Comparison of ENCODE assay signal across 36 cellular contexts in the genomic region with DNA sequence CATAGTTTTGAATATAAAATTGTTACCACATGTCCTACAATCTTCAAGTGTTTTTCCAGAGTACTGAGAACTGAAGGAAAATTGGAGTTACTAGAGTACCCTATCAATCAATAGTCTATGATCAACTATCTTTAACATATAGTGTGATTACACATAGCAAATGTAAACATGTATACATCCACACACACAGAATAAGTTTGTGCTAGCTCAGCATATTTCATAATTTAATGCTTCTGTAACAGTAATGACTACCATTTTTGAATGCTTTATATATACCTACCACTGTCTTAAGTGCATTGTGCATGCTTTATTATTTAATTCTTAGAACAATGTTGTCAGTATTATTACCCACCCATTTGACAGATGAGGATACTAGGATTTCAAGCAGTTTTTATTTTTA.
"Had no signal": no experiment of that assay in that cellular context is flagged by ENCODE, and none has a peak within 500 bp of the region (broad histone marks: within the 10 kb centered on the region; RNA-seq: fewer than 3 reads in every experiment).

No MANE protein-coding gene starts in this region.

- H3K4me1 ChIP-seq: adrenal gland, body of pancreas, breast epithelium had no signal

- H3K27me3 Mint-ChIP-seq: activated B cell treated with CpG ODN at 0.5 μM for 24 hours; activated CD4-positive, alpha-beta memory T cell treated with anti-CD3 and anti-CD28 coated beads for 36 hours; activated CD4-positive, alpha-beta T cell treated with anti-CD3 and anti-CD28 coated beads, Interleukin-2, amount 10 ng/mL, durations not matched to agents 24 days and 14 days; activated CD8-positive, alpha-beta T cell treated with anti-CD3 and anti-CD28 coated beads for 36 hours; activated naive CD8-positive, alpha-beta T cell treated with anti-CD3 and anti-CD28 coated beads for 36 hours; activated T-helper 17 cell treated with anti-CD3 and anti-CD28 coated beads, Interleukin-2, amount 50 U/mL, for 72 hours had no signal

- DNase-seq: activated B cell treated with CpG ODN at 0.5 μM for 24 hours; activated CD4-positive, alpha-beta memory T cell treated with anti-CD3 and anti-CD28 coated beads for 36 hours; activated CD4-positive, alpha-beta T cell treated with anti-CD3 and anti-CD28 coated beads for 4 hours; activated CD4-positive, alpha-beta T cell treated with anti-CD3 and anti-CD28 coated beads, Interleukin-2, amount 10 ng/mL, durations not matched to agents 24 days and 14 days; activated CD4-positive, alpha-beta T cell treated with anti-CD3 and anti-CD28 coated beads, Interleukin-2, amount 50 U/mL, for 1 hour; activated CD4-positive, alpha-beta T cell treated with anti-CD3 and anti-CD28 coated beads, Interleukin-2, amount 50 U/mL, for 4 hours; activated CD4-positive, CD25-positive, alpha-beta regulatory T cell treated with anti-CD3 and anti-CD28 coated beads, Interleukin-2, amount 50 U/mL, for 72 hours; activated CD8-positive, alpha-beta memory T cell treated with anti-CD3 and anti-CD28 coated beads, Interleukin-2, amount 50 U/mL, for 4 hours; activated CD8-positive, alpha-beta T cell treated with anti-CD3 and anti-CD28 coated beads for 36 hours; activated effector memory CD4-positive, alpha-beta T cell treated with anti-CD3 and anti-CD28 coated beads, Interleukin-2, amount 50 U/mL, for 16 hours; activated gamma-delta T cell treated with Interleukin-2 at 50 U/mL for 16 hours; activated naive CD4-positive, alpha-beta T cell; activated naive CD4-positive, alpha-beta T cell treated with anti-CD3 and anti-CD28 coated beads for 36 hours; activated naive CD4-positive, alpha-beta T cell treated with anti-CD3 and anti-CD28 coated beads, Interleukin-2, amount 50 U/mL, for 16 hours; activated naive CD8-positive, alpha-beta T cell treated with anti-CD3 and anti-CD28 coated beads for 36 hours; activated T-cell treated with anti-CD3 and anti-CD28 coated beads for 4 hours; activated T-cell treated with anti-CD3 and anti-CD28 coated beads, Interleukin-2, amount 50 U/mL, for 1 hour; activated T-cell treated with anti-CD3 and anti-CD28 coated beads, Interleukin-2, amount 50 U/mL, for 4 hours; activated T-cell treated with anti-CD3 and anti-CD28 coated beads, Interleukin-2, amount 50 U/mL, for 72 hours; adrenal gland; amniotic stem cell; aorta; body of pancreas; brain microvascular endothelial cell; central memory CD4-positive, alpha-beta T cell; T-helper 2 cell; T-helper 9 cell had no signal

- H3K9me3 ChIP-seq: adrenal gland, body of pancreas, breast epithelium had no signal

- H3K27ac Mint-ChIP-seq: activated B cell treated with CpG ODN at 0.5 μM for 24 hours; activated CD4-positive, alpha-beta memory T cell treated with anti-CD3 and anti-CD28 coated beads for 36 hours; activated CD4-positive, alpha-beta T cell treated with anti-CD3 and anti-CD28 coated beads, Interleukin-2, amount 10 ng/mL, durations not matched to agents 24 days and 14 days; activated CD8-positive, alpha-beta T cell treated with anti-CD3 and anti-CD28 coated beads for 36 hours; activated naive CD4-positive, alpha-beta T cell treated with anti-CD3 and anti-CD28 coated beads for 36 hours; activated naive CD4-positive, alpha-beta T cell treated with anti-CD3 and anti-CD28 coated beads, Interleukin-2, amount 50 U/mL, for 72 hours; activated naive CD8-positive, alpha-beta T cell treated with anti-CD3 and anti-CD28 coated beads for 36 hours; activated T-cell treated with anti-CD3 and anti-CD28 coated beads, Interleukin-2, amount 50 U/mL, for 72 hours; activated T-helper 1 cell treated with anti-CD3 and anti-CD28 coated beads, Interleukin-12 subunit alpha, Interleukin-12 subunit beta, Interleukin-2, Interleukin-4 antibody, amounts not matched to agents 30 ng/mL and 10 ng/mL and 1 ng/mL, durations not matched to agents 14 hours and 24 hours and 36 hours; activated T-helper 17 cell treated with anti-CD3 and anti-CD28 coated beads, Interleukin-2, amount 50 U/mL, for 72 hours; T-helper 1 cell treated with Interleukin-12 subunit alpha and Interleukin-12 subunit beta and Interleukin-4 antibody, amounts not matched to agents 30 μg/mL and 1 μg/mL, for 36 hours; T-helper 2 cell treated with Interferon-gamma antibody and Interleukin-4, amounts not matched to agents 5 μg/mL and 100 μg/mL, for 36 hours had no signal

- H3K27ac ChIP-seq: adrenal gland, body of pancreas, brain microvascular endothelial cell, breast epithelium, VCaP had no signal

- H3K36me3 Mint-ChIP-seq: activated CD4-positive, alpha-beta memory T cell treated with anti-CD3 and anti-CD28 coated beads for 36 hours; activated naive CD8-positive, alpha-beta T cell treated with anti-CD3 and anti-CD28 coated beads for 36 hours had no signal

- H3K27me3 ChIP-seq: adrenal gland, body of pancreas, brain microvascular endothelial cell, breast epithelium had no signal

- H3K9me3 Mint-ChIP-seq: activated CD4-positive, alpha-beta T cell treated with anti-CD3 and anti-CD28 coated beads, Interleukin-2, amount 10 ng/mL, durations not matched to agents 24 days and 14 days; activated CD8-positive, alpha-beta T cell treated with anti-CD3 and anti-CD28 coated beads for 36 hours; activated T-helper 1 cell treated with anti-CD3 and anti-CD28 coated beads, Interleukin-12 subunit alpha, Interleukin-12 subunit beta, Interleukin-2, Interleukin-4 antibody, amounts not matched to agents 30 ng/mL and 10 ng/mL and 1 ng/mL, durations not matched to agents 14 hours and 24 hours and 36 hours; T-helper 2 cell treated with Interferon-gamma antibody and Interleukin-4, amounts not matched to agents 5 μg/mL and 100 μg/mL, for 36 hours had no signal

- H3K4me3 ChIP-seq: adrenal gland, body of pancreas, breast epithelium had no signal

- H3K4me1 Mint-ChIP-seq: activated B cell treated with CpG ODN at 0.5 μM for 24 hours; activated CD4-positive, alpha-beta T cell treated with anti-CD3 and anti-CD28 coated beads, Interleukin-2, amount 10 ng/mL, durations not matched to agents 24 days and 14 days; activated naive CD8-positive, alpha-beta T cell treated with anti-CD3 and anti-CD28 coated beads for 36 hours; activated T-helper 17 cell treated with anti-CD3 and anti-CD28 coated beads, Interleukin-2, amount 50 U/mL, for 72 hours had no signal

- FAIRE-seq: astrocyte, TTC549 had no signal

- H3K4me3 Mint-ChIP-seq: activated B cell treated with CpG ODN at 0.5 μM for 24 hours; activated CD4-positive, alpha-beta memory T cell treated with anti-CD3 and anti-CD28 coated beads for 36 hours; activated CD4-positive, alpha-beta T cell treated with anti-CD3 and anti-CD28 coated beads, Interleukin-2, amount 10 ng/mL, durations not matched to agents 24 days and 14 days; activated CD8-positive, alpha-beta T cell treated with anti-CD3 and anti-CD28 coated beads for 36 hours; activated naive CD4-positive, alpha-beta T cell treated with anti-CD3 and anti-CD28 coated beads for 36 hours; activated naive CD8-positive, alpha-beta T cell treated with anti-CD3 and anti-CD28 coated beads for 36 hours; activated T-cell treated with anti-CD3 and anti-CD28 coated beads, Interleukin-2, amount 50 U/mL, for 4 hours; activated T-cell treated with anti-CD3 and anti-CD28 coated beads, Interleukin-2, amount 50 U/mL, for 72 hours; activated T-helper 1 cell treated with anti-CD3 and anti-CD28 coated beads, Interleukin-12 subunit alpha, Interleukin-12 subunit beta, Interleukin-2, Interleukin-4 antibody, amounts not matched to agents 30 ng/mL and 10 ng/mL and 1 ng/mL, durations not matched to agents 14 hours and 24 hours and 36 hours; activated T-helper 17 cell treated with anti-CD3 and anti-CD28 coated beads, Interleukin-2, amount 50 U/mL, for 72 hours; T-helper 1 cell treated with Interleukin-12 subunit alpha and Interleukin-12 subunit beta and Interleukin-4 antibody, amounts not matched to agents 30 μg/mL and 1 μg/mL, for 36 hours; T-helper 2 cell treated with Interferon-gamma antibody and Interleukin-4, amounts not matched to agents 5 μg/mL and 100 μg/mL, for 36 hours had no signal

- ATAC-seq: activated CD8-positive, alpha-beta T cell treated with anti-CD3 and anti-CD28 coated beads for 36 hours; activated naive CD4-positive, alpha-beta T cell treated with anti-CD3 and anti-CD28 coated beads, Interleukin-2, amount 50 U/mL, for 72 hours; activated T-cell treated with anti-CD3 and anti-CD28 coated beads, Interleukin-2, amount 50 U/mL, for 4 hours; activated T-cell treated with anti-CD3 and anti-CD28 coated beads, Interleukin-2, amount 50 U/mL, for 72 hours; activated T-helper 17 cell treated with anti-CD3 and anti-CD28 coated beads, Interleukin-2, amount 50 U/mL, for 72 hours; body of pancreas had no signal

- H3K36me3 ChIP-seq: adrenal gland, brain microvascular endothelial cell, breast epithelium had no signal
